In genomic region chr11:73875840-73876239, GRCh38 we compare ENCODE assay signal across 8 cellular contexts. TPM values are rescaled to one million over a fixed set of nuclear protein-coding genes. Genes with fewer than 3 reads are reported as not detected.
DNase-seq lines count a peak whose midpoint lies in the region; ATAC-seq and TF ChIP-seq lines count a peak whose summit lies in the region.

No MANE protein-coding gene starts in this region.

- peak overlapping the region; percentile 48 for H3K4me2 ChIP-seq in neural cell (ENCODE audit: low read length)

- H3K79me2 ChIP-seq in neural cell (replicated peaks; ENCODE audit: insufficient read depth, low read length) = peaks cover 33% of the 10 kb centered on the region

- peaks cover 23% of the 10 kb centered on the region for H3K4me1 ChIP-seq in Caco-2

- peaks cover 63% of the 10 kb centered on the region for H3K36me3 Mint-ChIP-seq in Caco-2 (ENCODE audit: insufficient read depth, unreplicated experiment)
- peaks cover 61% of the 10 kb centered on the region for H3K36me3 Mint-ChIP-seq in dendritic cell treated with granulocyte-macrophage colony-stimulating factor and Interleukin-4, amounts not matched to agents 40 ng/mL and 50 ng/mL, for 4 days (ENCODE audit: low read depth)

- H2AFZ ChIP-seq in neural cell (ENCODE audit: low read depth, low read length) = peak overlapping the region; percentile 54

- H3K4me3 ChIP-seq in Caco-2 (ENCODE audit: low read depth, low read length) (peak overlapping the region; percentile 62), NB4 (ENCODE audit: low read depth, low read length) (peak overlapping the region; percentile 92), neural cell (ENCODE audit: low read length) (peak overlapping the region; percentile 72)

- peak overlapping the region; percentile 86 for H3K27ac ChIP-seq in neural cell (ENCODE audit: low read length)

- CTCF ChIA-PET in Caco-2 (lab: Charles Lee) = interaction anchor here (0.6 kb wide), 1 partner anchor 115 kb away, joined by 3 read pairs; the partner anchor contains the start of gene RAB6A

- H3K9me3 Mint-ChIP-seq in Caco-2 (ENCODE audit: unreplicated experiment) = no peaks in the 10 kb centered on the region
- no peaks in the 10 kb centered on the region for H3K9me3 Mint-ChIP-seq in dendritic cell treated with granulocyte-macrophage colony-stimulating factor and Interleukin-4, amounts not matched to agents 40 ng/mL and 50 ng/mL, for 4 days

- peak overlapping the region; percentile 95 for H3K27ac Mint-ChIP-seq in Caco-2 (ENCODE audit: unreplicated experiment)
- H3K27ac Mint-ChIP-seq in dendritic cell treated with granulocyte-macrophage colony-stimulating factor and Interleukin-4, amounts not matched to agents 40 ng/mL and 50 ng/mL, for 4 days = peak overlapping the region; percentile 88

- POLR2A ChIA-PET in Caco-2 (lab: Charles Lee) = interaction anchor here (0.6 to 1.7 kb wide), 4 partner anchors 88 to 158 kb away, joined by 3 to 6 read pairs (median 3); partner anchors contain the start of gene MRPL48

- ATAC-seq in GM18909 (IDR thresholded peaks at IDR 0.05; ENCODE audit: poor library complexity, unreplicated experiment) (no peak), GM18868 (IDR thresholded peaks at IDR 0.05; ENCODE audit: unreplicated experiment) (no peak), GM21360 (IDR thresholded peaks at IDR 0.05; ENCODE audit: unreplicated experiment) (no peak)

- H3K9ac ChIP-seq in neural cell (ENCODE audit: low read length) = peak overlapping the region; percentile 77

- H4K20me1 ChIP-seq in neural cell (ENCODE audit: insufficient read depth) = no peaks in the 10 kb centered on the region

- intact Hi-C loops in Caco-2 (cut with micrococcal nuclease; ENCODE audit: unreplicated experiment) = loop anchor here (1.0 to 2.0 kb wide), 8 partner anchors 8 to 295 kb away; partner anchors contain the start of genes C2CD3, FAM168A, PPME1 and RAB6A
- intact Hi-C loops in dendritic cell treated with granulocyte-macrophage colony-stimulating factor and Interleukin-4, amounts not matched to agents 40 ng/mL and 50 ng/mL, for 4 days (cut with micrococcal nuclease) = loop anchor here (5.0 kb wide), 1 partner anchor 89 kb away; the partner anchor contains the start of gene MRPL48

- no peaks in the 10 kb centered on the region for H3K9me2 ChIP-seq in neural cell (ENCODE audit: insufficient read depth, low read length)

- DNase-seq in Caco-2 (peak; percentile 55 to 57), NB4 (ENCODE audit: low read depth) (peak; percentile 27), middle frontal gyrus (ENCODE audit: extremely low spot score, low spot score) (no peak)

- H3K9me3 ChIP-seq in Caco-2 (no peaks in the 10 kb centered on the region), neural cell (ENCODE audit: low read length) (no peaks in the 10 kb centered on the region)

- H3K4me3 Mint-ChIP-seq in Caco-2 (ENCODE audit: unreplicated experiment) = peak overlapping the region; percentile 91
- peak overlapping the region; percentile 92 for H3K4me3 Mint-ChIP-seq in dendritic cell treated with granulocyte-macrophage colony-stimulating factor and Interleukin-4, amounts not matched to agents 40 ng/mL and 50 ng/mL, for 4 days

- TSS peak; percentile 77 for BruUV-seq in Caco-2 (replicated peaks; lab: Mats Ljungman, UMichigan)

- no peak for TF ChIP-seq CTCF in Caco-2 (IDR thresholded peaks at IDR 0.05; ENCODE audit: insufficient read depth in 1 of 2, low read depth in 1 of 2, low read length in 1 of 2, severe bottlenecking in 1 of 2, unreplicated experiment in 1 of 2)
- TF ChIP-seq CTCF in NB4 (IDR thresholded peaks at IDR 0.05; ENCODE audit: low read depth, low read length) = no peak
- TF ChIP-seq CTCF in neural cell (IDR thresholded peaks at IDR 0.05; ENCODE audit: poor library complexity, severe bottlenecking) = no peak

- peaks cover 10% of the 10 kb centered on the region for H3K36me3 ChIP-seq in Caco-2 (ENCODE audit: control insufficient read depth, insufficient read depth, low read length)
- peaks cover 5% of the 10 kb centered on the region for H3K36me3 ChIP-seq in neural cell (ENCODE audit: insufficient read depth, low read length)

- TF ChIP-seq RAD21 in neural cell (conservative IDR thresholded peaks at IDR 0.05) = no peak

- H3F3A ChIP-seq in neural cell (ENCODE audit: insufficient read depth, low read length, poor library complexity, severe bottlenecking) = no peaks in the 10 kb centered on the region

- H3K27me3 ChIP-seq in Caco-2 (replicated peaks; ENCODE audit: control insufficient read depth, insufficient read depth, low read length) = no peaks in the 10 kb centered on the region
- H3K27me3 ChIP-seq in neural cell (ENCODE audit: insufficient read depth, low read depth, low read length) = no peaks in the 10 kb centered on the region

- no peak for TF ChIP-seq EP300 in neural cell (conservative IDR thresholded peaks at IDR 0.05; ENCODE audit: poor library complexity, severe bottlenecking)

- no peaks in the 10 kb centered on the region for H3K27me3 Mint-ChIP-seq in Caco-2 (ENCODE audit: insufficient read depth, unreplicated experiment)
- H3K27me3 Mint-ChIP-seq in dendritic cell treated with granulocyte-macrophage colony-stimulating factor and Interleukin-4, amounts not matched to agents 40 ng/mL and 50 ng/mL, for 4 days = no peaks in the 10 kb centered on the region

- H3K4me1 Mint-ChIP-seq in Caco-2 (ENCODE audit: low read depth, unreplicated experiment) = peaks cover 6% of the 10 kb centered on the region
- peaks cover 16% of the 10 kb centered on the region for H3K4me1 Mint-ChIP-seq in dendritic cell treated with granulocyte-macrophage colony-stimulating factor and Interleukin-4, amounts not matched to agents 40 ng/mL and 50 ng/mL, for 4 days (ENCODE audit: low read depth)

- TF ChIP-seq POLR2A in NB4 (IDR thresholded peaks at IDR 0.05; ENCODE audit: extremely low read depth, insufficient read length) = no peak

TF ChIP-seq in neural cell, 6 proteins besides CTCF, POLR2A, EP300 and RAD21:
- TF ChIP-seq MXI1 (conservative IDR thresholded peaks at IDR 0.05; ENCODE audit: poor library complexity, severe bottlenecking) = no peak
- no peak for TF ChIP-seq REST (IDR thresholded peaks at IDR 0.05; ENCODE audit: borderline replicate concordance)
- TF ChIP-seq POLR2AphosphoS5 (IDR thresholded peaks at IDR 0.05) = no peak
- no peak for TF ChIP-seq EZH2 (IDR thresholded peaks at IDR 0.05; ENCODE audit: borderline replicate concordance, insufficient read depth, low read length, poor library complexity, severe bottlenecking)
- no peak for TF ChIP-seq SMC3 (conservative IDR thresholded peaks at IDR 0.05; ENCODE audit: poor library complexity)
- no peak for TF ChIP-seq TAF1 (IDR thresholded peaks at IDR 0.05; ENCODE audit: low read depth)

RNA-seq across cellular contexts. Expression of gene COA4, which starts 0.8 kb away (rescaled TPM):
- 127 and 137 TPM in 2 replicates for total RNA-seq in Caco-2 (2022)
- 81.8 and 108 TPM in 2 replicates for polyA plus RNA-seq in neural cell
- polyA minus RNA-seq in neural cell = 41.7 and 49.9 TPM in 2 replicates

RNA-seq across cellular contexts. Expression of gene PAAF1, which starts 1.0 kb away (rescaled TPM):
- 51.6 and 53.4 TPM in 2 replicates for total RNA-seq in Caco-2 (2022)
- 80.3 and 86.9 TPM in 2 replicates for polyA plus RNA-seq in neural cell
- 43.6 and 54.3 TPM in 2 replicates for polyA minus RNA-seq in neural cell
